Comparison of ENCODE assay signal across 18 cellular contexts in genomic region chr14:74978416-74978947, GRCh38. TPM values are rescaled to one million over a fixed set of nuclear protein-coding genes. Genes with fewer than 3 reads are reported as not detected.
DNase-seq lines count a peak whose midpoint lies in the region; TF ChIP-seq lines count a peak whose summit lies in the region.
"Had no signal": no experiment of that assay in that cellular context is flagged by ENCODE, and none has a peak within 500 bp of the region (broad histone marks: within the 10 kb centered on the region; RNA-seq: fewer than 3 reads in every experiment).

No MANE protein-coding gene starts in this region.

- DNase-seq in GM23248: peak; percentile 27
- peak; percentile 79 for DNase-seq in NCI-H69 (lab: John Stamatoyannopoulos, UW)
- no peak for DNase-seq in endodermal cell
- DNase-seq in trophoblast cell: peak; percentile 86 to 94
- no peak for DNase-seq in NCI-H1048 (lab: John Stamatoyannopoulos, UW)
- DNase-seq in MG63: no peak
- no peak for DNase-seq in midbrain (lab: John Stamatoyannopoulos, UW)
- no peak for DNase-seq in T-helper 2 cell treated with Interferon-gamma antibody and Interleukin-4, amounts not matched to agents 5 μg/mL and 100 μg/mL, for 36 hours (ENCODE audit: low spot score)
- DNase-seq: activated CD4-positive, alpha-beta T cell treated with anti-CD3 and anti-CD28 coated beads for 1 hour; activated naive CD8-positive, alpha-beta T cell treated with anti-CD3 and anti-CD28 coated beads, Interleukin-2, amount 50 U/mL, for 24 hours; activated T-cell treated with anti-CD3 and anti-CD28 coated beads, Interleukin-2, amount 50 U/mL, for 1 hour; central memory CD4-positive, alpha-beta T cell; DMS 273 treated with DMSO at 0.1 percent for 48 hours; HCEC 1CT; NCI-H1092 treated with DMSO at 0.1 percent for 48 hours; ovary; T-helper 2 cell had no signal

- no peaks in the 10 kb centered on the region for H3F3A ChIP-seq in GM23248 (ENCODE audit: insufficient read depth)

- no peak overlapping the region for H3K4ac ChIP-seq in trophoblast cell (ENCODE audit: low read depth, low read length)

- in situ Hi-C loops in GM23248 (cut with MboI): no loop called here

- H4K8ac ChIP-seq in trophoblast cell (ENCODE audit: low read depth, low read length): peak overlapping the region; percentile 52

- peak overlapping the region; percentile 80 for H3K14ac ChIP-seq in trophoblast cell (ENCODE audit: low read length)

- no peaks in the 10 kb centered on the region for H3K9me2 ChIP-seq in GM23248 (ENCODE audit: insufficient read depth)

- H3K27me3 ChIP-seq in GM23248 (replicated peaks; ENCODE audit: insufficient read depth): no peaks in the 10 kb centered on the region
- H3K27me3 ChIP-seq in endodermal cell (ENCODE audit: control insufficient read depth, insufficient read depth, low read length, poor library complexity, severe bottlenecking): no peaks in the 10 kb centered on the region
- no peaks in the 10 kb centered on the region for H3K27me3 ChIP-seq in trophoblast cell (ENCODE audit: insufficient read depth, low read length)
- no peaks in the 10 kb centered on the region for H3K27me3 ChIP-seq in MG63
- H3K27me3 ChIP-seq: ovary had no signal

- H2AK5ac ChIP-seq in trophoblast cell (ENCODE audit: low read length): peak overlapping the region; percentile 43

- peaks cover 45% of the 10 kb centered on the region for H3K79me1 ChIP-seq in trophoblast cell (ENCODE audit: low read length)

- H4K20me1 ChIP-seq in GM23248 (ENCODE audit: insufficient read depth): no peaks in the 10 kb centered on the region

- no peaks in the 10 kb centered on the region for H3K9me3 ChIP-seq in GM23248 (ENCODE audit: low read depth)
- no peaks in the 10 kb centered on the region for H3K9me3 ChIP-seq in endodermal cell (ENCODE audit: control insufficient read depth, low read length)
- H3K9me3 ChIP-seq in trophoblast cell (ENCODE audit: insufficient read depth, low read depth, low read length): no peaks in the 10 kb centered on the region
- no peaks in the 10 kb centered on the region for H3K9me3 ChIP-seq in MG63
- H3K9me3 ChIP-seq: ovary had no signal

- no peaks in the 10 kb centered on the region for H3K9me3 Mint-ChIP-seq in endodermal cell
- H3K9me3 Mint-ChIP-seq in T-helper 2 cell treated with Interferon-gamma antibody and Interleukin-4, amounts not matched to agents 5 μg/mL and 100 μg/mL, for 36 hours: no peaks in the 10 kb centered on the region
- H3K9me3 Mint-ChIP-seq: activated naive CD8-positive, alpha-beta T cell treated with anti-CD3 and anti-CD28 coated beads, Interleukin-2, amount 50 U/mL, for 24 hours; stimulated activated memory B cell treated with anti-CD40 and anti-IgM and Interleukin-4, amounts not matched to agents 10 μg/mL and 1 μg/mL and 100 μg/mL, for 72 hours had no signal

- H2BK120ac ChIP-seq in trophoblast cell (ENCODE audit: insufficient read depth, low read length, poor library complexity): peak overlapping the region; percentile 81

- no peaks in the 10 kb centered on the region for H3K36me3 Mint-ChIP-seq in endodermal cell (ENCODE audit: low read depth)
- H3K36me3 Mint-ChIP-seq in T-helper 2 cell treated with Interferon-gamma antibody and Interleukin-4, amounts not matched to agents 5 μg/mL and 100 μg/mL, for 36 hours (ENCODE audit: low read depth): no peaks in the 10 kb centered on the region
- H3K36me3 Mint-ChIP-seq: stimulated activated memory B cell treated with anti-CD40 and anti-IgM and Interleukin-4, amounts not matched to agents 10 μg/mL and 1 μg/mL and 100 μg/mL, for 72 hours had no signal

- H3K9ac ChIP-seq in GM23248 (no peak overlapping the region), endodermal cell (ENCODE audit: extremely low read depth, low read length, poor library complexity, severe bottlenecking) (no peak overlapping the region), trophoblast cell (ENCODE audit: low read length) (no peak overlapping the region)

- peak overlapping the region; percentile 90 for H2BK5ac ChIP-seq in trophoblast cell (ENCODE audit: low read depth, low read length, poor library complexity)

- H3K36me3 ChIP-seq in GM23248 (ENCODE audit: low read depth) (no peaks in the 10 kb centered on the region), endodermal cell (ENCODE audit: control insufficient read depth, insufficient read depth, low read length) (no peaks in the 10 kb centered on the region), trophoblast cell (ENCODE audit: control insufficient read depth in 1 of 2, insufficient read depth in 2 of 2, low read length in 2 of 2) (no peaks in the 10 kb centered on the region), MG63 (no peaks in the 10 kb centered on the region)
- H3K36me3 ChIP-seq: ovary had no signal

- H4K12ac ChIP-seq in trophoblast cell (ENCODE audit: low read depth, low read length): peak overlapping the region; percentile 28

- H3K4me1 ChIP-seq in GM23248 (ENCODE audit: insufficient read depth): peaks cover 8% of the 10 kb centered on the region; the same call in 1 of the 2 replicates
- peaks cover 25% of the 10 kb centered on the region for H3K4me1 ChIP-seq in endodermal cell (ENCODE audit: control insufficient read depth, insufficient read depth, low read length)
- peaks cover 42 to 53% of the 10 kb centered on the region in 2 experiments for H3K4me1 ChIP-seq in trophoblast cell (ENCODE audit: control insufficient read depth in 1 of 2, insufficient read depth in 2 of 2, low read length in 2 of 2)

- peak overlapping the region; percentile 64 for H3K27ac Mint-ChIP-seq in endodermal cell
- H3K27ac Mint-ChIP-seq in T-helper 2 cell treated with Interferon-gamma antibody and Interleukin-4, amounts not matched to agents 5 μg/mL and 100 μg/mL, for 36 hours: no peak overlapping the region
- H3K27ac Mint-ChIP-seq: activated naive CD8-positive, alpha-beta T cell treated with anti-CD3 and anti-CD28 coated beads, Interleukin-2, amount 50 U/mL, for 24 hours; stimulated activated memory B cell treated with anti-CD40 and anti-IgM and Interleukin-4, amounts not matched to agents 10 μg/mL and 1 μg/mL and 100 μg/mL, for 72 hours had no signal

- WGBS in GM23248 (ENCODE audit: low coverage in 1 of 2, low lambda C conversion rate in 2 of 2, missing lambda C conversion rate in 2 of 2), 2 experiments: 72 to 74% methylated on average over 11 of the region's 11 CpGs
- 59 to 67% methylated on average over 8 to 11 of the region's 11 CpGs for WGBS in endodermal cell (ENCODE audit: insufficient coverage in 1 of 2, insufficient read length in 1 of 2), 2 experiments
- WGBS in trophoblast cell (ENCODE audit: extremely low coverage, insufficient coverage, insufficient read length): no CpG with 5 or more reads among the region's 11 CpGs

- peaks cover 32% of the 10 kb centered on the region for H3K4me1 Mint-ChIP-seq in endodermal cell
- H3K4me1 Mint-ChIP-seq in T-helper 2 cell treated with Interferon-gamma antibody and Interleukin-4, amounts not matched to agents 5 μg/mL and 100 μg/mL, for 36 hours (ENCODE audit: low read depth): no peaks in the 10 kb centered on the region

- no peak for TF ChIP-seq CTCF in endodermal cell (conservative IDR thresholded peaks at IDR 0.05)

- H3K27ac ChIP-seq in GM23248 (no peak overlapping the region), endodermal cell (ENCODE audit: low read depth, low read length) (no peak overlapping the region), trophoblast cell (ENCODE audit: low read depth, low read length) (peak overlapping the region; percentile 45)
- H3K27ac ChIP-seq: ovary had no signal

- peak overlapping the region; percentile 67 for H2BK12ac ChIP-seq in trophoblast cell (ENCODE audit: low read length)

- H2AFZ ChIP-seq in GM23248 (no peak overlapping the region), trophoblast cell (ENCODE audit: insufficient read depth, low read length, poor library complexity) (no peak overlapping the region)

- H3K4me3 ChIP-seq in GM23248 (no peak overlapping the region), endodermal cell (ENCODE audit: low read length) (no peak overlapping the region), trophoblast cell (ENCODE audit: low read depth, low read length) (no peak overlapping the region), MG63 (no peak overlapping the region)
- H3K4me3 ChIP-seq: ovary had no signal

- no peak overlapping the region for H3K23ac ChIP-seq in trophoblast cell (ENCODE audit: low read length)

- peak overlapping the region; percentile 90 for H4K91ac ChIP-seq in trophoblast cell (ENCODE audit: low read depth, low read length)

- H3K27me3 Mint-ChIP-seq in endodermal cell (ENCODE audit: insufficient read depth): peaks cover 2% of the 10 kb centered on the region
- H3K27me3 Mint-ChIP-seq in T-helper 2 cell treated with Interferon-gamma antibody and Interleukin-4, amounts not matched to agents 5 μg/mL and 100 μg/mL, for 36 hours (ENCODE audit: low read depth): no peaks in the 10 kb centered on the region
- H3K27me3 Mint-ChIP-seq: activated naive CD8-positive, alpha-beta T cell treated with anti-CD3 and anti-CD28 coated beads, Interleukin-2, amount 50 U/mL, for 24 hours; stimulated activated memory B cell treated with anti-CD40 and anti-IgM and Interleukin-4, amounts not matched to agents 10 μg/mL and 1 μg/mL and 100 μg/mL, for 72 hours had no signal

- H3K79me2 ChIP-seq in GM23248 (ENCODE audit: insufficient read depth): no peaks in the 10 kb centered on the region
- peaks cover 4% of the 10 kb centered on the region for H3K79me2 ChIP-seq in trophoblast cell (ENCODE audit: control insufficient read depth, insufficient read depth, low read length, poor library complexity)

- H3K4me3 Mint-ChIP-seq in endodermal cell: no peak overlapping the region
- no peak overlapping the region for H3K4me3 Mint-ChIP-seq in T-helper 2 cell treated with Interferon-gamma antibody and Interleukin-4, amounts not matched to agents 5 μg/mL and 100 μg/mL, for 36 hours
- H3K4me3 Mint-ChIP-seq: activated naive CD8-positive, alpha-beta T cell treated with anti-CD3 and anti-CD28 coated beads, Interleukin-2, amount 50 U/mL, for 24 hours; stimulated activated memory B cell treated with anti-CD40 and anti-IgM and Interleukin-4, amounts not matched to agents 10 μg/mL and 1 μg/mL and 100 μg/mL, for 72 hours had no signal

- H3K18ac ChIP-seq in trophoblast cell (ENCODE audit: low read length): peak overlapping the region; percentile 46

- H3K4me2 ChIP-seq in GM23248 (ENCODE audit: unreplicated experiment) (no peak overlapping the region), trophoblast cell (ENCODE audit: low read length) (no peak overlapping the region)

RNA-seq across cellular contexts. Expression of gene PGF, which starts 23.1 kb away (rescaled TPM):
- total RNA-seq in GM23248 (2014; rRNA removed; shearing (Covaris generic)): 1.5 and 1.8 TPM in 2 replicates
- 1.1 and 2.1 TPM in 2 replicates for polyA plus RNA-seq in GM23248 (2016; fragmentation: Nextera tagmentation; extraction: Ambion mirVana)
- 1 to 10 TPM; 5.0 to 7.6 TPM for total RNA-seq in endodermal cell
- polyA plus RNA-seq in endodermal cell (2013, experiment 1 of 2): 6.4 TPM
- 6.2 TPM for polyA plus RNA-seq in endodermal cell (2013, experiment 2 of 2)
- 746 and 849 TPM in 2 replicates for polyA plus RNA-seq in trophoblast cell (2013)
- 49.2 and 50.6 TPM in 2 replicates for total RNA-seq in MG63 (2014; rRNA removed; shearing (Covaris generic); ENCODE audit: low replicate concordance)

RNA-seq across cellular contexts. Expression of gene EIF2B2, which starts 24.2 kb away (rescaled TPM):
- 18.6 and 40.6 TPM in 2 replicates for total RNA-seq in GM23248 (2014; rRNA removed; shearing (Covaris generic))
- 50.2 and 55.0 TPM in 2 replicates for polyA plus RNA-seq in GM23248 (2016; fragmentation: Nextera tagmentation; extraction: Ambion mirVana)
- 10 to 100 TPM; 35.0 to 41.6 TPM for total RNA-seq in endodermal cell
- polyA plus RNA-seq in endodermal cell (2013, experiment 1 of 2): 47.8 TPM
- polyA plus RNA-seq in endodermal cell (2013, experiment 2 of 2): 43.8 TPM
- 115 and 119 TPM in 2 replicates for polyA plus RNA-seq in trophoblast cell (2013)
- 48.2 and 87.3 TPM in 2 replicates for total RNA-seq in MG63 (2014; rRNA removed; shearing (Covaris generic); ENCODE audit: low replicate concordance)

RNA-seq across cellular contexts. Expression of gene RPS6KL1, which starts 55.4 kb away (rescaled TPM):
- 0.38 and 1.4 TPM in 2 replicates for total RNA-seq in GM23248 (2014; rRNA removed; shearing (Covaris generic))
- 0.23 TPM in 1 of 2 replicates, not detected in the other for polyA plus RNA-seq in GM23248 (2016; fragmentation: Nextera tagmentation; extraction: Ambion mirVana)
- 10 to 100 TPM in 1 of 2 donors, 1 to 10 TPM in 1; 4.4 to 10.4 TPM for total RNA-seq in endodermal cell
- 9.9 TPM for polyA plus RNA-seq in endodermal cell (2013, experiment 1 of 2)
- 8.9 TPM for polyA plus RNA-seq in endodermal cell (2013, experiment 2 of 2)
- 0.31 and 0.67 TPM in 2 replicates for polyA plus RNA-seq in trophoblast cell (2013)
- total RNA-seq in MG63 (2014; rRNA removed; shearing (Covaris generic); ENCODE audit: low replicate concordance): 5.4 and 11.3 TPM in 2 replicates

Comparison
In these comparisons a context has a peak if more than half of its experiments do, and no peak if none do; other contexts are left out.
1. DNase-seq: peak in GM23248 (single experiment), NCI-H69 (single experiment) and trophoblast cell (2 of 2); none in endodermal cell (single experiment), NCI-H1048 (single experiment), MG63 (single experiment), midbrain (single experiment) and T-helper 2 cell treated with Interferon-gamma antibody and Interleukin-4, amounts not matched to agents 5 μg/mL and 100 μg/mL, for 36 hours (single experiment).